In genomic region chr17:39110435-39111136, GRCh38 we compare ENCODE assay signal across 1 cellular context.
TF ChIP-seq lines count a peak whose summit lies in the region.

No MANE protein-coding gene starts in this region.

TF ChIP-seq in GM23338, 12 proteins besides CTCF, POLR2A, EP300 and RAD21:
- TF ChIP-seq EZH2 (IDR thresholded peaks at IDR 0.05; ENCODE audit: low read depth, unreplicated experiment) = no peak
- TF ChIP-seq, protein P1, sequence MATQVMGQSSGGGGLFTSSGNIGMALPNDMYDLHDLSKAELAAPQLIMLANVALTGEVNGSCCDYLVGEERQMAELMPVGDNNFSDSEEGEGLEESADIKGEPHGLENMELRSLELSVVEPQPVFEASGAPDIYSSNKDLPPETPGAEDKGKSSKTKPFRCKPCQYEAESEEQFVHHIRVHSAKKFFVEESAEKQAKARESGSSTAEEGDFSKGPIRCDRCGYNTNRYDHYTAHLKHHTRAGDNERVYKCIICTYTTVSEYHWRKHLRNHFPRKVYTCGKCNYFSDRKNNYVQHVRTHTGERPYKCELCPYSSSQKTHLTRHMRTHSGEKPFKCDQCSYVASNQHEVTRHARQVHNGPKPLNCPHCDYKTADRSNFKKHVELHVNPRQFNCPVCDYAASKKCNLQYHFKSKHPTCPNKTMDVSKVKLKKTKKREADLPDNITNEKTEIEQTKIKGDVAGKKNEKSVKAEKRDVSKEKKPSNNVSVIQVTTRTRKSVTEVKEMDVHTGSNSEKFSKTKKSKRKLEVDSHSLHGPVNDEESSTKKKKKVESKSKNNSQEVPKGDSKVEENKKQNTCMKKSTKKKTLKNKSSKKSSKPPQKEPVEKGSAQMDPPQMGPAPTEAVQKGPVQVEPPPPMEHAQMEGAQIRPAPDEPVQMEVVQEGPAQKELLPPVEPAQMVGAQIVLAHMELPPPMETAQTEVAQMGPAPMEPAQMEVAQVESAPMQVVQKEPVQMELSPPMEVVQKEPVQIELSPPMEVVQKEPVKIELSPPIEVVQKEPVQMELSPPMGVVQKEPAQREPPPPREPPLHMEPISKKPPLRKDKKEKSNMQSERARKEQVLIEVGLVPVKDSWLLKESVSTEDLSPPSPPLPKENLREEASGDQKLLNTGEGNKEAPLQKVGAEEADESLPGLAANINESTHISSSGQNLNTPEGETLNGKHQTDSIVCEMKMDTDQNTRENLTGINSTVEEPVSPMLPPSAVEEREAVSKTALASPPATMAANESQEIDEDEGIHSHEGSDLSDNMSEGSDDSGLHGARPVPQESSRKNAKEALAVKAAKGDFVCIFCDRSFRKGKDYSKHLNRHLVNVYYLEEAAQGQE (IDR thresholded peaks at IDR 0.05; ENCODE audit: unreplicated experiment) = no peak
- no peak for TF ChIP-seq NANOG (IDR thresholded peaks at IDR 0.05; ENCODE audit: borderline replicate concordance)
- no peak for TF ChIP-seq ZNF462 (CRISPR knock-in tag; IDR thresholded peaks at IDR 0.05)
- TF ChIP-seq JUNB (IDR thresholded peaks at IDR 0.05; ENCODE audit: unreplicated experiment) = no peak
- no peak for TF ChIP-seq ZNF331 (CRISPR knock-in tag; IDR thresholded peaks at IDR 0.05; ENCODE audit: low read depth)
- TF ChIP-seq ZNF114 (CRISPR knock-in tag; IDR thresholded peaks at IDR 0.05) = no peak
- TF ChIP-seq POLR2AphosphoS5 (IDR thresholded peaks at IDR 0.05; ENCODE audit: low read depth) = no peak
- no peak for TF ChIP-seq EZH2phosphoT487 (IDR thresholded peaks at IDR 0.05; ENCODE audit: unreplicated experiment)
- TF ChIP-seq ETS1 (IDR thresholded peaks at IDR 0.05) = no peak
- TF ChIP-seq STAT1 (IDR thresholded peaks at IDR 0.05; ENCODE audit: unreplicated experiment) = no peak
- TF ChIP-seq CREB1 (CRISPR knock-in tag; IDR thresholded peaks at IDR 0.05; ENCODE audit: low read depth) = no peak
